ENCODE assay signal across 31 cellular contexts in genomic region chr18:37397814-37398213, GRCh38.
"Had no signal": no experiment of that assay in that cellular context is flagged by ENCODE, and none has a peak within 500 bp of the region (broad histone marks: within the 10 kb centered on the region; RNA-seq: fewer than 3 reads in every experiment).

No MANE protein-coding gene starts in this region.

- H3K9me3 Mint-ChIP-seq: activated T-cell treated with anti-CD3 and anti-CD28 coated beads, Interleukin-2, amount 50 U/mL, for 24 hours; activated T-helper 1 cell treated with anti-CD3 and anti-CD28 coated beads, Interleukin-12 subunit alpha, Interleukin-12 subunit beta, Interleukin-2, Interleukin-4 antibody, amounts not matched to agents 30 ng/mL and 10 ng/mL and 1 ng/mL, durations not matched to agents 14 hours and 24 hours and 36 hours; central memory CD8-positive, alpha-beta T cell; T-helper 1 cell treated with Interleukin-12 subunit alpha and Interleukin-12 subunit beta and Interleukin-4 antibody, amounts not matched to agents 30 μg/mL and 1 μg/mL, for 36 hours; WTC11 had no signal

- H3K27ac Mint-ChIP-seq: activated CD8-positive, alpha-beta memory T cell treated with anti-CD3 and anti-CD28 coated beads, Interleukin-2, amount 10 ng/mL, durations not matched to agents 7 days and 5 days; activated naive CD8-positive, alpha-beta T cell; activated T-cell treated with anti-CD3 and anti-CD28 coated beads, Interleukin-2, amount 50 U/mL, for 24 hours; activated T-helper 1 cell treated with anti-CD3 and anti-CD28 coated beads, Interleukin-12 subunit alpha, Interleukin-12 subunit beta, Interleukin-2, Interleukin-4 antibody, amounts not matched to agents 30 ng/mL and 10 ng/mL and 1 ng/mL, durations not matched to agents 14 hours and 24 hours and 36 hours; T-helper 1 cell treated with Interleukin-12 subunit alpha and Interleukin-12 subunit beta and Interleukin-4 antibody, amounts not matched to agents 30 μg/mL and 1 μg/mL, for 36 hours; WTC11 had no signal

- FAIRE-seq: astrocyte had no signal

- H3K4me3 Mint-ChIP-seq: activated CD8-positive, alpha-beta memory T cell treated with anti-CD3 and anti-CD28 coated beads, Interleukin-2, amount 10 ng/mL, durations not matched to agents 7 days and 5 days; activated naive CD8-positive, alpha-beta T cell; activated T-cell treated with anti-CD3 and anti-CD28 coated beads, Interleukin-2, amount 50 U/mL, for 24 hours; activated T-helper 1 cell treated with anti-CD3 and anti-CD28 coated beads, Interleukin-12 subunit alpha, Interleukin-12 subunit beta, Interleukin-2, Interleukin-4 antibody, amounts not matched to agents 30 ng/mL and 10 ng/mL and 1 ng/mL, durations not matched to agents 14 hours and 24 hours and 36 hours; brain; central memory CD8-positive, alpha-beta T cell; T-helper 1 cell treated with Interleukin-12 subunit alpha and Interleukin-12 subunit beta and Interleukin-4 antibody, amounts not matched to agents 30 μg/mL and 1 μg/mL, for 36 hours; WTC11 had no signal

- H3K36me3 Mint-ChIP-seq: activated CD8-positive, alpha-beta memory T cell treated with anti-CD3 and anti-CD28 coated beads, Interleukin-2, amount 10 ng/mL, durations not matched to agents 7 days and 5 days; activated naive CD8-positive, alpha-beta T cell; brain; WTC11 had no signal

- H3K9me3 ChIP-seq: MG63, SJSA1 had no signal

- H3K27ac ChIP-seq: RWPE1, SJSA1 had no signal

- H3K27me3 ChIP-seq: MG63 had no signal

- ATAC-seq: activated CD8-positive, alpha-beta memory T cell treated with anti-CD3 and anti-CD28 coated beads, Interleukin-2, amount 10 ng/mL, durations not matched to agents 7 days and 5 days; Panc1; SK-N-SH treated with all-trans-retinoic acid at 6 μM for 48 hours; WTC11 had no signal

- H3K4me3 ChIP-seq: MG63, SJSA1 had no signal

- H3K36me3 ChIP-seq: MG63, SJSA1 had no signal

- DNase-seq: activated CD4-positive, alpha-beta T cell treated with anti-CD3 and anti-CD28 coated beads for 48 hours; activated CD4-positive, alpha-beta T cell treated with anti-CD3 and anti-CD28 coated beads, Interleukin-2, amount 50 U/mL, for 4 hours; activated CD4-positive, CD25-positive, alpha-beta regulatory T cell treated with anti-CD3 and anti-CD28 coated beads, Interleukin-2, amount 50 U/mL, for 72 hours; activated CD8-positive, alpha-beta memory T cell treated with anti-CD3 and anti-CD28 coated beads, Interleukin-2, amount 10 ng/mL, durations not matched to agents 7 days and 5 days; activated effector memory CD4-positive, alpha-beta T cell treated with Interleukin-2 at 50 U/mL for 16 hours; activated naive CD4-positive, alpha-beta T cell; activated T-cell treated with anti-CD3 and anti-CD28 coated beads, Interleukin-2, amount 50 U/mL, for 24 hours; MV-4-11; NCI-H1092 treated with DMSO at 0.1 percent for 48 hours; NCI-H1417 treated with DMSO at 0.1 percent for 48 hours; NCI-H1694; NCI-H2029; NCI-H2107; NCI-H2171 treated with DMSO at 0.1 percent for 48 hours; NCI-H226; NK-92 treated with Interleukin-12 subunit alpha and Interleukin-12 subunit beta, amount 100 ng/mL, for 24 hours; OCI-M1; Right ventricle myocardium superior; SW 1271 had no signal
